Comparison of ENCODE assay signal across 16 cellular contexts in the genomic region with DNA sequence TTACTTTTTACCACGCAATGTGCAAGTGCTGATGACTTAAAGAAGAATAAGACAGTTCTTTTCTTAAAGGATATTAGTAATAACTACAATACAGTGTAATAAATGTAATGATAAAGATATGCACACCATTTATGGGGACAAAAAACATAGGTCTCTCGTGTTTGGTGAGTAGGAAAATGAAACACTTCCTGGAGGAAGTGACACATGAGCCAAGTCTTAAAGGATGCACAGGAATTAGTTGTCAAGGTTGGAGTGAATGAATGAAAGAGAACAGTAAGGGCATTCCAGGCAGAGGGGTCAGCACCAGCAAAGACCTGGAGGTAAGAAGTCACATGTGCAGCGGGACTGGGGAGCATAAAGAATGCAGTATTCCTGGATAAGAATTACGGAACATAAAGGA.
DNase-seq lines count a peak whose midpoint lies in the region; ATAC-seq and TF ChIP-seq lines count a peak whose summit lies in the region.
"Had no signal": no experiment of that assay in that cellular context is flagged by ENCODE, and none has a peak within 500 bp of the region (broad histone marks: within the 10 kb centered on the region; RNA-seq: fewer than 3 reads in every experiment).

No MANE protein-coding gene starts in this region.

- POLR2A ChIA-PET in PC-3 (lab: Charles Lee; ENCODE audit: unreplicated experiment) = no interaction called here

- BruUV-seq in PC-3 (replicated peaks; lab: Mats Ljungman, UMichigan) = no TSS peak

- no peak overlapping the region for H3K4ac ChIP-seq in mesenchymal stem cell (ENCODE audit: low read depth in 1 of 2, low read length in 2 of 2)

- CTCF ChIA-PET in PC-3 (lab: Charles Lee) = no interaction called here

- no peaks in the 10 kb centered on the region for H3F3A ChIP-seq in PC-3 (ENCODE audit: low read length, unreplicated experiment)

- H2BK15ac ChIP-seq in mesenchymal stem cell (ENCODE audit: low read depth, poor library complexity, severe bottlenecking) = no peak overlapping the region

- no peaks in the 10 kb centered on the region for H3K9me2 ChIP-seq in PC-3 (replicated peaks; ENCODE audit: low read length)

- H3K9ac ChIP-seq in PC-3 (ENCODE audit: low read length) = no peak overlapping the region
- no peak overlapping the region for H3K9ac ChIP-seq in mesenchymal stem cell (ENCODE audit: low read length)
- H3K9ac ChIP-seq: BLaER1, GM23248 had no signal

- H3K4me2 ChIP-seq in PC-3 (ENCODE audit: low read length) = no peak overlapping the region
- H3K4me2 ChIP-seq in mesenchymal stem cell (ENCODE audit: low read length, poor library complexity, severe bottlenecking) = no peak overlapping the region
- H3K4me2 ChIP-seq: BLaER1 had no signal

- H2BK120ac ChIP-seq in mesenchymal stem cell (ENCODE audit: low read depth, low read length) = no peak overlapping the region

- H3K9me3 ChIP-seq in PC-3 (ENCODE audit: low read length) (no peaks in the 10 kb centered on the region), mesenchymal stem cell (ENCODE audit: control insufficient read depth, low read length) (no peaks in the 10 kb centered on the region)
- H3K9me3 ChIP-seq: BLaER1, Caco-2 had no signal

- intact Hi-C loops in PC-3 (cut with micrococcal nuclease) = no loop called here

- no peak overlapping the region for H2BK12ac ChIP-seq in mesenchymal stem cell (ENCODE audit: low read length in 2 of 2)

- 75% methylated on average over 3 of the region's 4 CpGs for WGBS in mesenchymal stem cell

- H4K20me1 ChIP-seq in PC-3 (ENCODE audit: low read length) = no peaks in the 10 kb centered on the region; the same call in 1 of the 2 replicates
- H4K20me1 ChIP-seq: BLaER1 had no signal

- H3K27me3 ChIP-seq in ACC112 (ENCODE audit: insufficient read depth, low read length) = no peaks in the 10 kb centered on the region
- H3K27me3 ChIP-seq in PC-3 (ENCODE audit: low read length) = no peaks in the 10 kb centered on the region
- H3K27me3 ChIP-seq in mesenchymal stem cell (ENCODE audit: control insufficient read depth in 1 of 2, insufficient read depth in 1 of 2, low read length in 2 of 2) = no peaks in the 10 kb centered on the region
- H3K27me3 ChIP-seq: BLaER1 had no signal

- H4K8ac ChIP-seq in mesenchymal stem cell (ENCODE audit: low read length) = no peak overlapping the region

- no peak overlapping the region for H4K91ac ChIP-seq in mesenchymal stem cell (ENCODE audit: low read length)

- H2BK5ac ChIP-seq in mesenchymal stem cell (ENCODE audit: low read depth, low read length, poor library complexity, severe bottlenecking) = no peak overlapping the region

- no peak overlapping the region for H2AFZ ChIP-seq in ACC112 (ENCODE audit: low read length, unreplicated experiment)
- no peak overlapping the region for H2AFZ ChIP-seq in PC-3 (ENCODE audit: low read length)
- no peak overlapping the region for H2AFZ ChIP-seq in mesenchymal stem cell (ENCODE audit: low read depth, low read length)
- H2AFZ ChIP-seq: GM23248 had no signal

- no peak for TF ChIP-seq CTCF in PC-3 (conservative IDR thresholded peaks at IDR 0.05; ENCODE audit: low read depth, low read length)

- H3K4me3 ChIP-seq in ACC112 (ENCODE audit: low read depth, low read length) = no peak overlapping the region
- no peak overlapping the region for H3K4me3 ChIP-seq in PC-3 (ENCODE audit: low read length)
- H3K4me3 ChIP-seq in mesenchymal stem cell (ENCODE audit: insufficient read depth in 1 of 2, low read depth in 1 of 2, low read length in 2 of 2) = no peak overlapping the region
- H3K4me3 ChIP-seq: BLaER1, GM23248 had no signal

- H3K27ac ChIP-seq in ACC112 (ENCODE audit: low read depth, low read length) = peak overlapping the region; percentile 90
- no peak overlapping the region for H3K27ac ChIP-seq in PC-3 (ENCODE audit: low read length)
- H3K27ac ChIP-seq in mesenchymal stem cell (ENCODE audit: low read length, poor library complexity, severe bottlenecking) = peak overlapping the region; percentile 13
- H3K27ac ChIP-seq: 22Rv1, BLaER1 had no signal

- DNase-seq in PC-3 = no peak
- peak; percentile 73 for DNase-seq in dermis blood vessel endothelial cell
- no peak for DNase-seq in mesenchymal stem cell
- no peak for DNase-seq in stimulated activated naive CD4-positive, alpha-beta T cell treated with Interleukin-2 at 50 U/mL for 16 hours (lab: John Stamatoyannopoulos, UW)
- DNase-seq in activated T-cell treated with anti-CD3 and anti-CD28 coated beads, Interleukin-2, amount 50 U/mL, for 48 hours = no peak
- no peak for DNase-seq in SIG-M5 (lab: John Stamatoyannopoulos, UW)
- DNase-seq: AML-193; Caco-2; CD8-positive, alpha-beta memory T cell; DND-41; GF-D8; GM23248 had no signal

- H3K79me2 ChIP-seq in ACC112 (ENCODE audit: control insufficient read depth, insufficient read depth, low read length, unreplicated experiment) (peaks cover 87% of the 10 kb centered on the region), PC-3 (ENCODE audit: low read length) (peaks cover 63% of the 10 kb centered on the region)

- no peak overlapping the region for H3K18ac ChIP-seq in mesenchymal stem cell (ENCODE audit: low read depth in 1 of 2, low read length in 2 of 2)

- no peak overlapping the region for H2AK5ac ChIP-seq in mesenchymal stem cell (ENCODE audit: low read length, severe bottlenecking)

- H3K79me1 ChIP-seq in mesenchymal stem cell (replicated peaks; ENCODE audit: low read length, poor library complexity, severe bottlenecking) = peaks cover 9% of the 10 kb centered on the region

- H3K36me3 ChIP-seq in ACC112 (ENCODE audit: insufficient read depth, low read length) (peaks cover 32% of the 10 kb centered on the region), PC-3 (ENCODE audit: low read depth, low read length) (peaks cover 20% of the 10 kb centered on the region; the same call in 1 of the 2 replicates), mesenchymal stem cell (ENCODE audit: control insufficient read depth in 1 of 2, insufficient read depth in 2 of 2, low read depth in 1 of 2, low read length in 2 of 2) (peaks cover 0 to 38% of the 10 kb centered on the region in 2 experiments)

- H3K14ac ChIP-seq in mesenchymal stem cell (ENCODE audit: low read length in 2 of 2) = no peak overlapping the region

- H3K4me1 ChIP-seq in ACC112 (ENCODE audit: control insufficient read depth, insufficient read depth, low read length, unreplicated experiment) (peaks cover 91% of the 10 kb centered on the region), PC-3 (ENCODE audit: insufficient read depth, low read length) (peaks cover 18% of the 10 kb centered on the region), mesenchymal stem cell (ENCODE audit: control insufficient read depth, insufficient read depth, low read depth, low read length) (peaks cover 3% of the 10 kb centered on the region)
- H3K4me1 ChIP-seq: BLaER1 had no signal

- peak; percentile 25; the same call in 1 of the 2 replicates for ATAC-seq in PC-3
- no peak for ATAC-seq in GM21723 (IDR thresholded peaks at IDR 0.05; ENCODE audit: unreplicated experiment)

- H3K23ac ChIP-seq in mesenchymal stem cell (ENCODE audit: low read length in 2 of 2) = no peak overlapping the region
